ENCODE assay signal across 15 cellular contexts in genomic region chr3:176873261-176873660, GRCh38.
DNase-seq lines count a peak whose midpoint lies in the region; ATAC-seq and TF ChIP-seq lines count a peak whose summit lies in the region.
"Had no signal": no experiment of that assay in that cellular context is flagged by ENCODE, and none has a peak within 500 bp of the region (broad histone marks: within the 10 kb centered on the region; RNA-seq: fewer than 3 reads in every experiment).

No MANE protein-coding gene starts in this region.

- intact Hi-C loops in psoas muscle (cut with DNase I), result loop anchor here in 1 of 2 donors (2.0 kb wide), 1 partner anchor 66 kb away; no protein-coding TSS in a partner anchor

- H3K4me1 ChIP-seq in psoas muscle, result no peaks in the 10 kb centered on the region
- H3K4me1 ChIP-seq: vagina had no signal

- WGBS in psoas muscle, 3 donors, result 85 to 95% (median 94%) methylated on average over 1 of the region's 1 CpG

- ATAC-seq in GM18498 (IDR thresholded peaks at IDR 0.05; ENCODE audit: unreplicated experiment) (peak; percentile 8), GM21390 (IDR thresholded peaks at IDR 0.05; ENCODE audit: unreplicated experiment) (peak; percentile 13), HG03064 (IDR thresholded peaks at IDR 0.05; ENCODE audit: low read depth, unreplicated experiment) (peak; percentile 16), HG02970 (IDR thresholded peaks at IDR 0.05; ENCODE audit: low FRiP score, unreplicated experiment) (no peak), psoas muscle (no peak)
- no peak for ATAC-seq in effector memory CD8-positive, alpha-beta T cell (replicated peaks)

- no peaks in the 10 kb centered on the region for H3K36me3 Mint-ChIP-seq in effector memory CD8-positive, alpha-beta T cell (ENCODE audit: insufficient read depth)
- H3K36me3 Mint-ChIP-seq: immature natural killer cell had no signal

- H3K4me3 ChIP-seq in psoas muscle, result no peak overlapping the region
- H3K4me3 ChIP-seq: esophagus muscularis mucosa, skin epidermis, vagina had no signal

- H3K27ac ChIP-seq in psoas muscle, result no peak overlapping the region
- H3K27ac ChIP-seq: brain microvascular endothelial cell, esophagus muscularis mucosa, skin epidermis, vagina had no signal

- no peak for TF ChIP-seq CTCF in psoas muscle (IDR thresholded peaks at IDR 0.05)

- no peak overlapping the region for H3K4me3 Mint-ChIP-seq in effector memory CD8-positive, alpha-beta T cell
- H3K4me3 Mint-ChIP-seq: activated T-cell treated with anti-CD3 and anti-CD28 coated beads, Interleukin-2, amount 50 U/mL, for 4 hours; immature natural killer cell had no signal

- no peak for DNase-seq in effector memory CD8-positive, alpha-beta T cell
- DNase-seq in activated T-cell treated with anti-CD3 and anti-CD28 coated beads, Interleukin-2, amount 50 U/mL, for 1 hour, result no peak
- DNase-seq in HK-2 (ENCODE audit: unreplicated experiment) (no peak), psoas muscle (no peak)
- DNase-seq: NCI-H524 treated with DMSO at 0.1 percent for 48 hours had no signal

- H3K27ac Mint-ChIP-seq in effector memory CD8-positive, alpha-beta T cell, result peak overlapping the region; percentile 25 to 34

- H3K27me3 Mint-ChIP-seq in effector memory CD8-positive, alpha-beta T cell, result peaks cover 12 to 20% of the 10 kb centered on the region in 2 donors

- peaks cover 0 to 9% of the 10 kb centered on the region in 2 donors for H3K9me3 Mint-ChIP-seq in effector memory CD8-positive, alpha-beta T cell

- no peaks in the 10 kb centered on the region for H3K9me3 ChIP-seq in psoas muscle
- H3K9me3 ChIP-seq: vagina had no signal

- H3K4me1 Mint-ChIP-seq in effector memory CD8-positive, alpha-beta T cell (ENCODE audit: low read depth in 2 of 2), result peaks cover 7 to 9% of the 10 kb centered on the region in 2 donors

- no peaks in the 10 kb centered on the region for H3K27me3 ChIP-seq in psoas muscle (ENCODE audit: insufficient read depth in 3 of 3, low read length in 2 of 3)
- H3K27me3 ChIP-seq: brain microvascular endothelial cell, esophagus muscularis mucosa, vagina had no signal

- H3K36me3 ChIP-seq in psoas muscle (ENCODE audit: insufficient read depth in 1 of 2, low read depth in 1 of 2), result no peaks in the 10 kb centered on the region
- H3K36me3 ChIP-seq: brain microvascular endothelial cell, esophagus muscularis mucosa, vagina had no signal

Comparison
In these comparisons a context has a peak if more than half of its experiments do, and no peak if none do; other contexts are left out.
1. ATAC-seq: peak in GM18498 (single experiment), GM21390 (single experiment) and HG03064 (single experiment); none in effector memory CD8-positive, alpha-beta T cell (single experiment), HG02970 (single experiment) and psoas muscle (0 of 4).